1 cellular context compared by ENCODE assay signal in genomic region chr16:67191995-67192681, GRCh38.
TF ChIP-seq lines count a peak whose summit lies in the region.

Gene E2F4, plus strand, starts transcription at chr16:67192155. Its CDS starts 73 bp downstream, at chr16:67192228.

TF ChIP-seq in HepG2, 621 proteins besides CTCF, POLR2A, EP300 and RAD21 (continued from another document and continues in another):
- peak; percentile 54; the same call in 1 of the 2 replicates for TF ChIP-seq ZHX1 (CRISPR knock-in tag; IDR thresholded peaks at IDR 0.05; ENCODE audit: low read depth)
- peak; percentile 65 for TF ChIP-seq DRAP1 (CRISPR knock-in tag; IDR thresholded peaks at IDR 0.05)
- no peak; a peak in 1 of 4 replicates for TF ChIP-seq NR2F1 (CRISPR knock-in tag; IDR thresholded peaks at IDR 0.05)
- peak; percentile 73 for TF ChIP-seq HNRNPLL (IDR thresholded peaks at IDR 0.05; ENCODE audit: low read depth, low read length, poor library complexity, severe bottlenecking)
- TF ChIP-seq, protein P1, sequence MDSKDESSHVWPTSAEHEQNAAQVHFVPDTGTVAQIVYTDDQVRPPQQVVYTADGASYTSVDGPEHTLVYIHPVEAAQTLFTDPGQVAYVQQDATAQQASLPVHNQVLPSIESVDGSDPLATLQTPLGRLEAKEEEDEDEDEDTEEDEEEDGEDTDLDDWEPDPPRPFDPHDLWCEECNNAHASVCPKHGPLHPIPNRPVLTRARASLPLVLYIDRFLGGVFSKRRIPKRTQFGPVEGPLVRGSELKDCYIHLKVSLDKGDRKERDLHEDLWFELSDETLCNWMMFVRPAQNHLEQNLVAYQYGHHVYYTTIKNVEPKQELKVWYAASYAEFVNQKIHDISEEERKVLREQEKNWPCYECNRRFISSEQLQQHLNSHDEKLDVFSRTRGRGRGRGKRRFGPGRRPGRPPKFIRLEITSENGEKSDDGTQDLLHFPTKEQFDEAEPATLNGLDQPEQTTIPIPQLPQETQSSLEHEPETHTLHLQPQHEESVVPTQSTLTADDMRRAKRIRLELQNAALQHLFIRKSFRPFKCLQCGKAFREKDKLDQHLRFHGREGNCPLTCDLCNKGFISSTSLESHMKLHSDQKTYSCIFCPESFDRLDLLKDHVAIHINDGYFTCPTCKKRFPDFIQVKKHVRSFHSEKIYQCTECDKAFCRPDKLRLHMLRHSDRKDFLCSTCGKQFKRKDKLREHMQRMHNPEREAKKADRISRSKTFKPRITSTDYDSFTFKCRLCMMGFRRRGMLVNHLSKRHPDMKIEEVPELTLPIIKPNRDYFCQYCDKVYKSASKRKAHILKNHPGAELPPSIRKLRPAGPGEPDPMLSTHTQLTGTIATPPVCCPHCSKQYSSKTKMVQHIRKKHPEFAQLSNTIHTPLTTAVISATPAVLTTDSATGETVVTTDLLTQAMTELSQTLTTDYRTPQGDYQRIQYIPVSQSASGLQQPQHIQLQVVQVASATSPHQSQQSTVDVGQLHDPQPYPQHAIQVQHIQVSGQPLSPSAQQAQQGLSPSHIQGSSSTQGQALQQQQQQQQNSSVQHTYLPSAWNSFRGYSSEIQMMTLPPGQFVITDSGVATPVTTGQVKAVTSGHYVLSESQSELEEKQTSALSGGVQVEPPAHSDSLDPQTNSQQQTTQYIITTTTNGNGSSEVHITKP (CRISPR knock-in tag; IDR thresholded peaks at IDR 0.05; ENCODE audit: low read depth): no peak
- TF ChIP-seq HNF4A (CRISPR knock-in tag; IDR thresholded peaks at IDR 0.05): no peak
- TF ChIP-seq, protein P2, sequence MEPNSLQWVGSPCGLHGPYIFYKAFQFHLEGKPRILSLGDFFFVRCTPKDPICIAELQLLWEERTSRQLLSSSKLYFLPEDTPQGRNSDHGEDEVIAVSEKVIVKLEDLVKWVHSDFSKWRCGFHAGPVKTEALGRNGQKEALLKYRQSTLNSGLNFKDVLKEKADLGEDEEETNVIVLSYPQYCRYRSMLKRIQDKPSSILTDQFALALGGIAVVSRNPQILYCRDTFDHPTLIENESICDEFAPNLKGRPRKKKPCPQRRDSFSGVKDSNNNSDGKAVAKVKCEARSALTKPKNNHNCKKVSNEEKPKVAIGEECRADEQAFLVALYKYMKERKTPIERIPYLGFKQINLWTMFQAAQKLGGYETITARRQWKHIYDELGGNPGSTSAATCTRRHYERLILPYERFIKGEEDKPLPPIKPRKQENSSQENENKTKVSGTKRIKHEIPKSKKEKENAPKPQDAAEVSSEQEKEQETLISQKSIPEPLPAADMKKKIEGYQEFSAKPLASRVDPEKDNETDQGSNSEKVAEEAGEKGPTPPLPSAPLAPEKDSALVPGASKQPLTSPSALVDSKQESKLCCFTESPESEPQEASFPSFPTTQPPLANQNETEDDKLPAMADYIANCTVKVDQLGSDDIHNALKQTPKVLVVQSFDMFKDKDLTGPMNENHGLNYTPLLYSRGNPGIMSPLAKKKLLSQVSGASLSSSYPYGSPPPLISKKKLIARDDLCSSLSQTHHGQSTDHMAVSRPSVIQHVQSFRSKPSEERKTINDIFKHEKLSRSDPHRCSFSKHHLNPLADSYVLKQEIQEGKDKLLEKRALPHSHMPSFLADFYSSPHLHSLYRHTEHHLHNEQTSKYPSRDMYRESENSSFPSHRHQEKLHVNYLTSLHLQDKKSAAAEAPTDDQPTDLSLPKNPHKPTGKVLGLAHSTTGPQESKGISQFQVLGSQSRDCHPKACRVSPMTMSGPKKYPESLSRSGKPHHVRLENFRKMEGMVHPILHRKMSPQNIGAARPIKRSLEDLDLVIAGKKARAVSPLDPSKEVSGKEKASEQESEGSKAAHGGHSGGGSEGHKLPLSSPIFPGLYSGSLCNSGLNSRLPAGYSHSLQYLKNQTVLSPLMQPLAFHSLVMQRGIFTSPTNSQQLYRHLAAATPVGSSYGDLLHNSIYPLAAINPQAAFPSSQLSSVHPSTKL (CRISPR knock-in tag; IDR thresholded peaks at IDR 0.05): peak; percentile 58; the same call in 1 of the 2 replicates
- no peak for TF ChIP-seq ZNF292 (CRISPR knock-in tag; IDR thresholded peaks at IDR 0.05; ENCODE audit: borderline replicate concordance, low read depth)
- TF ChIP-seq ZNF136 (CRISPR knock-in tag; IDR thresholded peaks at IDR 0.05; ENCODE audit: low read depth): 0 out of 2 replicates have a peak, but pooled peaks have one; percentile 35
- TF ChIP-seq MLX (CRISPR knock-in tag; IDR thresholded peaks at IDR 0.05): peak; percentile 30; the same call in 1 of the 2 replicates
- TF ChIP-seq GFI1 (CRISPR knock-in tag; IDR thresholded peaks at IDR 0.05; ENCODE audit: borderline replicate concordance): no peak; the same call in 1 of the 2 replicates
- no peak for TF ChIP-seq ZNF615 (CRISPR knock-in tag; IDR thresholded peaks at IDR 0.05; ENCODE audit: borderline replicate concordance)
- TF ChIP-seq MYC (CRISPR knock-in tag; IDR thresholded peaks at IDR 0.05; ENCODE audit: borderline replicate concordance): peak; percentile 70
- TF ChIP-seq, protein P3, sequence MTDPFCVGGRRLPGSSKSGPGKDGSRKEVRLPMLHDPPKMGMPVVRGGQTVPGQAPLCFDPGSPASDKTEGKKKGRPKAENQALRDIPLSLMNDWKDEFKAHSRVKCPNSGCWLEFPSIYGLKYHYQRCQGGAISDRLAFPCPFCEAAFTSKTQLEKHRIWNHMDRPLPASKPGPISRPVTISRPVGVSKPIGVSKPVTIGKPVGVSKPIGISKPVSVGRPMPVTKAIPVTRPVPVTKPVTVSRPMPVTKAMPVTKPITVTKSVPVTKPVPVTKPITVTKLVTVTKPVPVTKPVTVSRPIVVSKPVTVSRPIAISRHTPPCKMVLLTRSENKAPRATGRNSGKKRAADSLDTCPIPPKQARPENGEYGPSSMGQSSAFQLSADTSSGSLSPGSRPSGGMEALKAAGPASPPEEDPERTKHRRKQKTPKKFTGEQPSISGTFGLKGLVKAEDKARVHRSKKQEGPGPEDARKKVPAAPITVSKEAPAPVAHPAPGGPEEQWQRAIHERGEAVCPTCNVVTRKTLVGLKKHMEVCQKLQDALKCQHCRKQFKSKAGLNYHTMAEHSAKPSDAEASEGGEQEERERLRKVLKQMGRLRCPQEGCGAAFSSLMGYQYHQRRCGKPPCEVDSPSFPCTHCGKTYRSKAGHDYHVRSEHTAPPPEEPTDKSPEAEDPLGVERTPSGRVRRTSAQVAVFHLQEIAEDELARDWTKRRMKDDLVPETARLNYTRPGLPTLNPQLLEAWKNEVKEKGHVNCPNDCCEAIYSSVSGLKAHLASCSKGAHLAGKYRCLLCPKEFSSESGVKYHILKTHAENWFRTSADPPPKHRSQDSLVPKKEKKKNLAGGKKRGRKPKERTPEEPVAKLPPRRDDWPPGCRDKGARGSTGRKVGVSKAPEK (CRISPR knock-in tag; IDR thresholded peaks at IDR 0.05; ENCODE audit: borderline replicate concordance): no peak
- TF ChIP-seq AGO2 (optimal IDR thresholded peaks at IDR 0.05; ENCODE audit: low read depth, low read length): peak; percentile 62
- no peak for TF ChIP-seq ARNT (IDR thresholded peaks at IDR 0.05)
- TF ChIP-seq ZSCAN31 (CRISPR knock-in tag; IDR thresholded peaks at IDR 0.05; ENCODE audit: low read depth): peak; percentile 66; the same call in 1 of the 2 replicates
- TF ChIP-seq NBN (conservative IDR thresholded peaks at IDR 0.05): no peak
- no peak for TF ChIP-seq ZNF703 (CRISPR knock-in tag; IDR thresholded peaks at IDR 0.05; ENCODE audit: borderline replicate concordance)
- TF ChIP-seq IRF2 (CRISPR knock-in tag; IDR thresholded peaks at IDR 0.05): peak; percentile 95
- TF ChIP-seq ZBTB38 (CRISPR knock-in tag; IDR thresholded peaks at IDR 0.05): peak; percentile 51
- no peak for TF ChIP-seq DNMT3B (CRISPR knock-in tag; conservative IDR thresholded peaks at IDR 0.05)
- TF ChIP-seq, protein P4, sequence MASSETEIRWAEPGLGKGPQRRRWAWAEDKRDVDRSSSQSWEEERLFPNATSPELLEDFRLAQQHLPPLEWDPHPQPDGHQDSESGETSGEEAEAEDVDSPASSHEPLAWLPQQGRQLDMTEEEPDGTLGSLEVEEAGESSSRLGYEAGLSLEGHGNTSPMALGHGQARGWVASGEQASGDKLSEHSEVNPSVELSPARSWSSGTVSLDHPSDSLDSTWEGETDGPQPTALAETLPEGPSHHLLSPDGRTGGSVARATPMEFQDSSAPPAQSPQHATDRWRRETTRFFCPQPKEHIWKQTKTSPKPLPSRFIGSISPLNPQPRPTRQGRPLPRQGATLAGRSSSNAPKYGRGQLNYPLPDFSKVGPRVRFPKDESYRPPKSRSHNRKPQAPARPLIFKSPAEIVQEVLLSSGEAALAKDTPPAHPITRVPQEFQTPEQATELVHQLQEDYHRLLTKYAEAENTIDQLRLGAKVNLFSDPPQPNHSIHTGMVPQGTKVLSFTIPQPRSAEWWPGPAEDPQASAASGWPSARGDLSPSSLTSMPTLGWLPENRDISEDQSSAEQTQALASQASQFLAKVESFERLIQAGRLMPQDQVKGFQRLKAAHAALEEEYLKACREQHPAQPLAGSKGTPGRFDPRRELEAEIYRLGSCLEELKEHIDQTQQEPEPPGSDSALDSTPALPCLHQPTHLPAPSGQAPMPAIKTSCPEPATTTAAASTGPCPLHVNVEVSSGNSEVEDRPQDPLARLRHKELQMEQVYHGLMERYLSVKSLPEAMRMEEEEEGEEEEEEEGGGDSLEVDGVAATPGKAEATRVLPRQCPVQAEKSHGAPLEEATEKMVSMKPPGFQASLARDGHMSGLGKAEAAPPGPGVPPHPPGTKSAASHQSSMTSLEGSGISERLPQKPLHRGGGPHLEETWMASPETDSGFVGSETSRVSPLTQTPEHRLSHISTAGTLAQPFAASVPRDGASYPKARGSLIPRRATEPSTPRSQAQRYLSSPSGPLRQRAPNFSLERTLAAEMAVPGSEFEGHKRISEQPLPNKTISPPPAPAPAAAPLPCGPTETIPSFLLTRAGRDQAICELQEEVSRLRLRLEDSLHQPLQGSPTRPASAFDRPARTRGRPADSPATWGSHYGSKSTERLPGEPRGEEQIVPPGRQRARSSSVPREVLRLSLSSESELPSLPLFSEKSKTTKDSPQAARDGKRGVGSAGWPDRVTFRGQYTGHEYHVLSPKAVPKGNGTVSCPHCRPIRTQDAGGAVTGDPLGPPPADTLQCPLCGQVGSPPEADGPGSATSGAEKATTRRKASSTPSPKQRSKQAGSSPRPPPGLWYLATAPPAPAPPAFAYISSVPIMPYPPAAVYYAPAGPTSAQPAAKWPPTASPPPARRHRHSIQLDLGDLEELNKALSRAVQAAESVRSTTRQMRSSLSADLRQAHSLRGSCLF (CRISPR knock-in tag; IDR thresholded peaks at IDR 0.05; ENCODE audit: borderline replicate concordance): no peak; the same call in 1 of the 2 replicates
- TF ChIP-seq SMAD9 (CRISPR knock-in tag; IDR thresholded peaks at IDR 0.05): 0 out of 2 replicates have a peak, but pooled peaks have one; percentile 9
- TF ChIP-seq GATAD1 (CRISPR knock-in tag; IDR thresholded peaks at IDR 0.05): peak; percentile 94
- TF ChIP-seq, protein P5, sequence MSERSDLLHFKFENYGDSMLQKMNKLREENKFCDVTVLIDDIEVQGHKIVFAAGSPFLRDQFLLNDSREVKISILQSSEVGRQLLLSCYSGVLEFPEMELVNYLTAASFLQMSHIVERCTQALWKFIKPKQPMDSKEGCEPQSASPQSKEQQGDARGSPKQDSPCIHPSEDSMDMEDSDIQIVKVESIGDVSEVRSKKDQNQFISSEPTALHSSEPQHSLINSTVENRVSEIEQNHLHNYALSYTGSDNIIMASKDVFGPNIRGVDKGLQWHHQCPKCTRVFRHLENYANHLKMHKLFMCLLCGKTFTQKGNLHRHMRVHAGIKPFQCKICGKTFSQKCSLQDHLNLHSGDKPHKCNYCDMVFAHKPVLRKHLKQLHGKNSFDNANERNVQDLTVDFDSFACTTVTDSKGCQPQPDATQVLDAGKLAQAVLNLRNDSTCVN (CRISPR knock-in tag; IDR thresholded peaks at IDR 0.05; ENCODE audit: borderline replicate concordance): no peak
- no peak for TF ChIP-seq MTF1 (CRISPR knock-in tag; IDR thresholded peaks at IDR 0.05)
- no peak; the same call in 1 of the 2 replicates for TF ChIP-seq KLF6 (CRISPR knock-in tag; IDR thresholded peaks at IDR 0.05)
- no peak for TF ChIP-seq STAT6 (CRISPR knock-in tag; IDR thresholded peaks at IDR 0.05; ENCODE audit: borderline replicate concordance)
- TF ChIP-seq CCAR2 (optimal IDR thresholded peaks at IDR 0.05; ENCODE audit: low read depth, low read length): no peak
- peak; percentile 95 for TF ChIP-seq RBFOX2 (IDR thresholded peaks at IDR 0.05; ENCODE audit: low read depth, low read length)
- no peak; the same call in 1 of the 2 replicates for TF ChIP-seq AHR (CRISPR knock-in tag; IDR thresholded peaks at IDR 0.05)
